ENCODE assay signal across 26 cellular contexts in genomic region chr2:239022437-239023260, GRCh38.
"Had no signal": no experiment of that assay in that cellular context is flagged by ENCODE, and none has a peak within 500 bp of the region (broad histone marks: within the 10 kb centered on the region; RNA-seq: fewer than 3 reads in every experiment).

No MANE protein-coding gene starts in this region.

- H3K9me3 ChIP-seq: colonic mucosa, esophagus muscularis mucosa, lower lobe of right lung, ovary, psoas muscle, right atrium auricular region, tibial artery had no signal

- H3K27ac Mint-ChIP-seq: activated CD4-positive, alpha-beta memory T cell treated with anti-CD3 and anti-CD28 coated beads, Interleukin-2, amount 10 ng/mL, durations not matched to agents 7 days and 5 days; activated CD4-positive, alpha-beta T cell treated with anti-CD3 and anti-CD28 coated beads, Interleukin-2, amount 10 ng/mL, durations not matched to agents 24 days and 14 days; activated naive CD8-positive, alpha-beta T cell treated with anti-CD3 and anti-CD28 coated beads for 36 hours; activated T-helper 1 cell treated with anti-CD3 and anti-CD28 coated beads, Interleukin-12 subunit alpha, Interleukin-12 subunit beta, Interleukin-2, Interleukin-4 antibody, amounts not matched to agents 30 ng/mL and 10 ng/mL and 1 ng/mL, durations not matched to agents 14 hours and 24 hours and 36 hours; effector memory CD8-positive, alpha-beta T cell; naive B cell; stimulated activated naive CD8-positive, alpha-beta T cell treated with anti-CD3 and anti-CD28 coated beads, Interleukin-15, Interleukin-2, amounts not matched to agents 100 ng/mL and 50 ng/mL, for 24 hours; T-cell; T-helper 2 cell treated with Interferon-gamma antibody and Interleukin-4, amounts not matched to agents 5 μg/mL and 100 μg/mL, for 36 hours had no signal

- H3K36me3 ChIP-seq: colonic mucosa, esophagus muscularis mucosa, lower lobe of right lung, ovary, right atrium auricular region, tibial artery had no signal

- ATAC-seq: activated CD4-positive, CD25-positive, alpha-beta regulatory T cell treated with anti-CD3 and anti-CD28 coated beads, Interleukin-2, amount 50 U/mL, for 24 hours; effector memory CD8-positive, alpha-beta T cell; left lobe of liver; lower lobe of right lung; psoas muscle; T-cell had no signal

- H3K4me1 Mint-ChIP-seq: activated CD4-positive, alpha-beta memory T cell treated with anti-CD3 and anti-CD28 coated beads, Interleukin-2, amount 10 ng/mL, durations not matched to agents 7 days and 5 days; activated CD4-positive, alpha-beta T cell treated with anti-CD3 and anti-CD28 coated beads, Interleukin-2, amount 10 ng/mL, durations not matched to agents 24 days and 14 days; activated naive CD8-positive, alpha-beta T cell treated with anti-CD3 and anti-CD28 coated beads for 36 hours; central memory CD8-positive, alpha-beta T cell; naive B cell; T-cell had no signal

- DNase-seq: activated CD4-positive, alpha-beta memory T cell treated with anti-CD3 and anti-CD28 coated beads, Interleukin-2, amount 10 ng/mL, durations not matched to agents 7 days and 5 days; activated CD4-positive, alpha-beta T cell treated with anti-CD3 and anti-CD28 coated beads, Interleukin-2, amount 10 ng/mL, durations not matched to agents 24 days and 14 days; activated naive CD4-positive, alpha-beta T cell; activated naive CD8-positive, alpha-beta T cell treated with anti-CD3 and anti-CD28 coated beads for 36 hours; colonic mucosa; effector memory CD8-positive, alpha-beta T cell; kidney; lower lobe of right lung; mesendoderm; naive B cell; psoas muscle; stimulated activated CD4-positive, alpha-beta T cell treated with anti-CD3 and anti-CD28 coated beads, Interleukin-1b, Interleukin-23, amount 100 ng/mL, for 48 hours; substantia nigra; T-cell had no signal

- H3K4me3 ChIP-seq: colonic mucosa, dorsolateral prefrontal cortex, esophagus muscularis mucosa, lower lobe of right lung, ovary, psoas muscle, right atrium auricular region, tibial artery had no signal

- H3K27me3 ChIP-seq: colonic mucosa, dorsolateral prefrontal cortex, ovary, right atrium auricular region had no signal

- H3K9me3 Mint-ChIP-seq: activated CD4-positive, alpha-beta memory T cell treated with anti-CD3 and anti-CD28 coated beads, Interleukin-2, amount 10 ng/mL, durations not matched to agents 7 days and 5 days; activated CD4-positive, alpha-beta T cell treated with anti-CD3 and anti-CD28 coated beads, Interleukin-2, amount 10 ng/mL, durations not matched to agents 24 days and 14 days; activated naive CD8-positive, alpha-beta T cell treated with anti-CD3 and anti-CD28 coated beads for 36 hours; activated T-helper 1 cell treated with anti-CD3 and anti-CD28 coated beads, Interleukin-12 subunit alpha, Interleukin-12 subunit beta, Interleukin-2, Interleukin-4 antibody, amounts not matched to agents 30 ng/mL and 10 ng/mL and 1 ng/mL, durations not matched to agents 14 hours and 24 hours and 36 hours; central memory CD8-positive, alpha-beta T cell; effector memory CD8-positive, alpha-beta T cell; naive B cell; stimulated activated naive CD8-positive, alpha-beta T cell treated with anti-CD3 and anti-CD28 coated beads, Interleukin-15, Interleukin-2, amounts not matched to agents 100 ng/mL and 50 ng/mL, for 24 hours; T-cell; T-helper 2 cell treated with Interferon-gamma antibody and Interleukin-4, amounts not matched to agents 5 μg/mL and 100 μg/mL, for 36 hours had no signal

- H3K4me3 Mint-ChIP-seq: activated CD4-positive, alpha-beta memory T cell treated with anti-CD3 and anti-CD28 coated beads, Interleukin-2, amount 10 ng/mL, durations not matched to agents 7 days and 5 days; activated CD4-positive, alpha-beta T cell treated with anti-CD3 and anti-CD28 coated beads, Interleukin-2, amount 10 ng/mL, durations not matched to agents 24 days and 14 days; activated naive CD8-positive, alpha-beta T cell treated with anti-CD3 and anti-CD28 coated beads for 36 hours; activated T-helper 1 cell treated with anti-CD3 and anti-CD28 coated beads, Interleukin-12 subunit alpha, Interleukin-12 subunit beta, Interleukin-2, Interleukin-4 antibody, amounts not matched to agents 30 ng/mL and 10 ng/mL and 1 ng/mL, durations not matched to agents 14 hours and 24 hours and 36 hours; central memory CD8-positive, alpha-beta T cell; effector memory CD8-positive, alpha-beta T cell; naive B cell; stimulated activated naive CD8-positive, alpha-beta T cell treated with anti-CD3 and anti-CD28 coated beads, Interleukin-15, Interleukin-2, amounts not matched to agents 100 ng/mL and 50 ng/mL, for 24 hours; T-cell; T-helper 2 cell treated with Interferon-gamma antibody and Interleukin-4, amounts not matched to agents 5 μg/mL and 100 μg/mL, for 36 hours had no signal

- H3K36me3 Mint-ChIP-seq: activated naive CD8-positive, alpha-beta T cell treated with anti-CD3 and anti-CD28 coated beads for 36 hours; naive B cell; T-cell had no signal

- H3K27ac ChIP-seq: colonic mucosa, dorsolateral prefrontal cortex, esophagus muscularis mucosa, lower lobe of right lung, ovary, psoas muscle, right atrium auricular region, tibial artery, VCaP had no signal

- H3K4me1 ChIP-seq: colonic mucosa, lower lobe of right lung, psoas muscle had no signal
